ENCODE assay signal across 9 cellular contexts in the genomic region with DNA sequence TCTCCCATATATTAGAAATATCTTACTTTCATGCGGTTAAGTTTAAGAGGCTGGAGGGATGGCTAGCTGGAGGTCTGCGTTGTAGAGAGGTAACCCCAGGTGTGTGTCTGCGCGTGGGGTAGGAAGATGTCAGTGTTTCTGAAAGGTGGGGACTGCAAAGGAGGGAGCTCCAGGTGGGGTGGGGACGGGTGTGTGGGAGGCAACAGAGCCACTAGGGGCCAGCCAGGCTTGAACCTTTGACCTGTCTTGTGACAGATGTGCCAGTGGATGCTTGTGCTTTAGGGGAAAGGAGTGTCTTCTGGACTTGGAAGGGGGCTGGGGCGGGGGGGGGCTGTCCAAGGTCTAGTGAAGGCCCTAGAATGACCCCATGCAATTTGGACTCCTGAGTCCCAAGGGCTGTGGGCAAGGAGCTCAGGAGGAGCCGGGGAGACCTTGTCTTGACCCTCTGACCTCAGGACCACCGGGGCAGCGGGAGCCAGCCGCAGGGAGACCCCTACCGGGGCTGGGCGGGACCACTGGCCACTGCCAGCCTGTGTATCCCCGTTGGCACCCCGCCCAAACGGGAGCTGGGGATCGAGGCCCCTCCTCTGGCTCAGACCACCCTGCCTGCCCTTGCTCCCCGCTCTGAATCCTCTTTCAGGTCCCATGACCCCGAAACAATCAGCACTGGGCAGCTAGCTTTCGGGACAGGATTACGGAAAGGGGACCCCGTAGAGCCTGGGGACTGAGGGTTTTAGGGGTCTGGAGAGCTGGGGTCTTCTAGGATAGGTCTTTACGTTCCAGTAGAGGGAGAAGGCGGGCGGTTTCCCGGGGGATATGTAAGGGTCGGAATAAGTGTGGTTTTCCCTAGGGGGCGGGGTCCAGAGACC. TPM values are rescaled to one million over a fixed set of nuclear protein-coding genes. Genes with fewer than 3 reads are reported as not detected.
DNase-seq lines count a peak whose midpoint lies in the region; ATAC-seq and TF ChIP-seq lines count a peak whose summit lies in the region.
"Had no signal": no experiment of that assay in that cellular context is flagged by ENCODE, and none has a peak within 500 bp of the region (broad histone marks: within the 10 kb centered on the region; RNA-seq: fewer than 3 reads in every experiment).

No MANE protein-coding gene starts in this region.

- no peak for TF ChIP-seq EP300 in Ishikawa (IDR thresholded peaks at IDR 0.05; ENCODE audit: borderline replicate concordance)

- no peak for ATAC-seq in GM21528 (IDR thresholded peaks at IDR 0.05; ENCODE audit: low FRiP score, unreplicated experiment)

- H3K9me3 ChIP-seq in BLaER1 treated with 17β-estradiol and CSF1 and Interleukin-3, amounts not matched to agents 10 nM and 100 nM (replicated peaks in 1 of 11), result no peaks in the 10 kb centered on the region

- peak overlapping the region; percentile 56 to 75 (median 70) for H3K4me3 ChIP-seq in BLaER1 treated with 17β-estradiol and CSF1 and Interleukin-3, amounts not matched to agents 10 nM and 100 nM

- TF ChIP-seq RAD21 in Ishikawa (IDR thresholded peaks at IDR 0.05; ENCODE audit: low read depth), result no peak

- peak overlapping the region in 1 of 11 experiments; percentile 18; a peak in 1 of 22 replicates for H3K27ac ChIP-seq in BLaER1 treated with 17β-estradiol and CSF1 and Interleukin-3, amounts not matched to agents 10 nM and 100 nM
- H3K27ac ChIP-seq: HL-60 had no signal

- peak overlapping the region; percentile 40 to 72 (median 69); a peak in 19 of 22 replicates for H3K9ac ChIP-seq in BLaER1 treated with 17β-estradiol and CSF1 and Interleukin-3, amounts not matched to agents 10 nM and 100 nM

- H3K27ac Mint-ChIP-seq in chondrocyte (ENCODE audit: unreplicated experiment) (peak overlapping the region; percentile 88), nephron progenitor cell (no peak overlapping the region)

- H3K4me1 Mint-ChIP-seq in chondrocyte (ENCODE audit: low read depth), result peaks cover 52% of the 10 kb centered on the region
- peaks cover 61% of the 10 kb centered on the region for H3K4me1 Mint-ChIP-seq in nephron progenitor cell

- H3K36me3 ChIP-seq in BLaER1 treated with 17β-estradiol and CSF1 and Interleukin-3, amounts not matched to agents 10 nM and 100 nM, result no peaks in the 10 kb centered on the region

- peaks cover 0 to 9% (median 0%) of the 10 kb centered on the region in 11 experiments; a peak in 4 of 22 replicates for H4K20me1 ChIP-seq in BLaER1 treated with 17β-estradiol and CSF1 and Interleukin-3, amounts not matched to agents 10 nM and 100 nM

- H3K9me3 Mint-ChIP-seq in chondrocyte (ENCODE audit: low read depth) (no peaks in the 10 kb centered on the region), nephron progenitor cell (no peaks in the 10 kb centered on the region)

- TF ChIP-seq CTCF in chondrocyte (IDR thresholded peaks at IDR 0.05), result no peak
- peak; percentile 27 for TF ChIP-seq CTCF in nephron progenitor cell (IDR thresholded peaks at IDR 0.05)

- peaks cover 42 to 72% (median 63%) of the 10 kb centered on the region in 10 experiments for H3K4me1 ChIP-seq in BLaER1 treated with 17β-estradiol and CSF1 and Interleukin-3, amounts not matched to agents 10 nM and 100 nM

- no peak for DNase-seq in chondrocyte (ENCODE audit: low spot score)
- DNase-seq in nephron progenitor cell, result peak; percentile 71
- no peak for DNase-seq in GM03348 (ENCODE audit: low spot score)
- no peak for DNase-seq in activated gamma-delta T cell (lab: John Stamatoyannopoulos, UW)
- DNase-seq in NCI-H2107 treated with DMSO at 0.1 percent for 48 hours (lab: John Stamatoyannopoulos, UW; ENCODE audit: unreplicated experiment), result no peak

- H3K27me3 ChIP-seq in BLaER1 treated with 17β-estradiol and CSF1 and Interleukin-3, amounts not matched to agents 10 nM and 100 nM, result peaks cover 7 to 22% (median 18%) of the 10 kb centered on the region in 11 experiments

- H3K27me3 Mint-ChIP-seq in chondrocyte (ENCODE audit: low read depth) (no peaks in the 10 kb centered on the region), nephron progenitor cell (ENCODE audit: low read depth, poor library complexity) (peaks cover 55% of the 10 kb centered on the region)

- H3K36me3 Mint-ChIP-seq in chondrocyte (ENCODE audit: low read depth) (no peaks in the 10 kb centered on the region), nephron progenitor cell (ENCODE audit: low read depth) (no peaks in the 10 kb centered on the region)

- peak overlapping the region; percentile 89 to 100 (median 99) for H3K4me2 ChIP-seq in BLaER1 treated with 17β-estradiol and CSF1 and Interleukin-3, amounts not matched to agents 10 nM and 100 nM

- peak overlapping the region; percentile 95 for H3K4me3 Mint-ChIP-seq in chondrocyte (ENCODE audit: unreplicated experiment)
- peak overlapping the region; percentile 75 for H3K4me3 Mint-ChIP-seq in nephron progenitor cell

TF ChIP-seq in Ishikawa, 13 proteins besides CTCF, POLR2A, EP300 and RAD21:
- TF ChIP-seq ZBTB7A (IDR thresholded peaks at IDR 0.05; ENCODE audit: low read depth), result no peak
- TF ChIP-seq CEBPB (IDR thresholded peaks at IDR 0.05), result no peak
- TF ChIP-seq YY1 (IDR thresholded peaks at IDR 0.05; ENCODE audit: low read depth), result no peak
- TF ChIP-seq NFIC (IDR thresholded peaks at IDR 0.05), result 0 out of 2 replicates have a peak, but pooled peaks have one; percentile 6
- TF ChIP-seq, protein P1, sequence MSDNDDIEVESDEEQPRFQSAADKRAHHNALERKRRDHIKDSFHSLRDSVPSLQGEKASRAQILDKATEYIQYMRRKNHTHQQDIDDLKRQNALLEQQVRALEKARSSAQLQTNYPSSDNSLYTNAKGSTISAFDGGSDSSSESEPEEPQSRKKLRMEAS (IDR thresholded peaks at IDR 0.05), result no peak

RNA-seq across cellular contexts. Expression of a gene that starts 1.1 kb away (rescaled TPM):
- total RNA-seq in chondrocyte, result 6.2 to 8.3 TPM (median 6.8 TPM) in 3 replicates

RNA-seq across cellular contexts. Expression of a gene that starts 5.6 kb away (rescaled TPM):
- 0.77 to 8.5 TPM (median 8.4 TPM) in 3 replicates for total RNA-seq in chondrocyte

RNA-seq across cellular contexts. Expression of a gene that starts 19.0 kb away (rescaled TPM):
- total RNA-seq in chondrocyte, result 2.9 to 3.1 TPM in 2 of 3 replicates, not detected in the other

RNA-seq across cellular contexts. Expression of a gene that starts 26.1 kb away (rescaled TPM):
- not detected in 3 replicates for total RNA-seq in chondrocyte

RNA-seq across cellular contexts. Expression of a gene that starts 27.2 kb away (rescaled TPM):
- 176 to 350 TPM (median 331 TPM) in 3 replicates for total RNA-seq in chondrocyte
